ENCODE assay signal across 1 cellular context in the genomic region with DNA sequence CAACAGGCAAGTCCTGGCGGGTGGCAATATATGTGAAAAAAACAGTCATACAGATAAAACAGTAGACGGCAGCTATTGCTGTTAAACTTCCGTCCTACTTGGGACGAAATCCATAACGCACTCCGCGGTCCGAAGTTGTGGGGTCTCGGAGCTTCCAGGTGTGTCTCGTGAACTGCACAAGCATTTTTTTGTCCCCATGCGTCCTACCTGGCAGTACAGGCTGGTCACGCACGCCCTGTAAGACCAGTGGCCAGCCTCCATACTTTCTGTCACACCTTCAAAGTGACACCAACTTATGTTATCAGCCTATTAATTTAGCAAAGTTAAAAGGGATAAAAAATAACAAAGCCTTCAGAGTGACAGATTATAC.
TF ChIP-seq lines count a peak whose summit lies in the region.

No MANE protein-coding gene starts in this region.

TF ChIP-seq in GM23338, 12 proteins besides CTCF, POLR2A, EP300 and RAD21 (continued from another document):
- TF ChIP-seq ZNF462 (CRISPR knock-in tag; IDR thresholded peaks at IDR 0.05) (no peak), JUNB (IDR thresholded peaks at IDR 0.05; ENCODE audit: unreplicated experiment) (no peak), CREB1 (CRISPR knock-in tag; IDR thresholded peaks at IDR 0.05; ENCODE audit: low read depth) (no peak), REST (IDR thresholded peaks at IDR 0.05; ENCODE audit: unreplicated experiment) (no peak), NANOG (IDR thresholded peaks at IDR 0.05; ENCODE audit: borderline replicate concordance) (no peak), ZNF114 (CRISPR knock-in tag; IDR thresholded peaks at IDR 0.05) (no peak), EZH2 (IDR thresholded peaks at IDR 0.05; ENCODE audit: low read depth, unreplicated experiment) (no peak), ETS1 (IDR thresholded peaks at IDR 0.05) (no peak), POLR2AphosphoS5 (IDR thresholded peaks at IDR 0.05; ENCODE audit: low read depth) (no peak), STAT1 (IDR thresholded peaks at IDR 0.05; ENCODE audit: unreplicated experiment) (no peak)
